12 cellular contexts compared by ENCODE assay signal in the genomic region with DNA sequence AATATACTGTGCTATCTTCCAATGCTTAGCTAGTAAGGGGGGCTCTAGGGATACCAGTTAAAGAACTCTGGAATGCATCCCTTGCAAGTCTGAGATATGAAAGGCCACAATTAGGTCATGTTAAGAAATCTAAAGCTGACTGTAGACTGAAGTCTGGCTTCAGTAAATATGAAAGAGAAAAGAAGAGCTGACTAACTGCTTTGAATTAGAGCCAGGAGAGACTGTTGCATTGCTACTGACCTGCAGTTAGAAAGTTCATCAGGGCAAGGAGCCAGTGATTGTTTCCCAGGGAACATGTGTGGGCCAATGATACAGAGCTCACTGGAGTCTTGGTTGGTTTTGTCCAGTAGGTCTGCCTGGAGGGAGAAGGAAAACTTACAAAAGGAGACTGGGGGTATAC.
DNase-seq lines count a peak whose midpoint lies in the region; ATAC-seq, FAIRE-seq and TF ChIP-seq lines count a peak whose summit lies in the region.
"Had no signal": no experiment of that assay in that cellular context is flagged by ENCODE, and none has a peak within 500 bp of the region (broad histone marks: within the 10 kb centered on the region; RNA-seq: fewer than 3 reads in every experiment).

No MANE protein-coding gene starts in this region.

- peaks cover 7% of the 10 kb centered on the region for H3K27me3 Mint-ChIP-seq in activated naive CD4-positive, alpha-beta T cell treated with anti-CD3 and anti-CD28 coated beads for 36 hours (ENCODE audit: low read depth)

- CTCF ChIA-PET in activated naive CD4-positive, alpha-beta T cell treated with anti-CD3 and anti-CD28 coated beads for 36 hours (lab: Charles Lee), result interaction anchor here (0.5 to 1.1 kb wide), 3 partner anchors 222 to 982 kb away, joined by 3 to 5 read pairs (median 3); no protein-coding TSS in a partner anchor

- peak overlapping the region; percentile 67 for H3K4me2 ChIP-seq in GM23248 (ENCODE audit: unreplicated experiment)

- in situ Hi-C loops in GM23248 (cut with MboI), result loop anchor here (10.0 kb wide), 1 partner anchor 565 kb away; a partner anchor contains a TSS

- TF ChIP-seq POLR2A in GM12891 (IDR thresholded peaks at IDR 0.05; ENCODE audit: low read depth, low read length), result no peak

- H3K4me1 ChIP-seq in GM23248 (ENCODE audit: insufficient read depth) (peaks cover 54% of the 10 kb centered on the region), small intestine (ENCODE audit: control insufficient read depth in 2 of 2, insufficient read depth in 1 of 2, low read depth in 1 of 2, low read length in 1 of 2) (no peaks in the 10 kb centered on the region)

- no peak overlapping the region; the same call in 1 of the 2 replicates for H2AFZ ChIP-seq in GM23248

- no peak overlapping the region for H3K27ac Mint-ChIP-seq in activated naive CD4-positive, alpha-beta T cell treated with anti-CD3 and anti-CD28 coated beads for 36 hours
- H3K27ac Mint-ChIP-seq: activated naive CD8-positive, alpha-beta T cell treated with anti-CD3 and anti-CD28 coated beads, Interleukin-2, amount 50 U/mL, for 24 hours had no signal

- H3K36me3 ChIP-seq in GM23248 (ENCODE audit: low read depth) (no peaks in the 10 kb centered on the region), small intestine (ENCODE audit: control insufficient read depth in 2 of 2, insufficient read depth in 2 of 2, low read length in 2 of 2) (no peaks in the 10 kb centered on the region)
- H3K36me3 ChIP-seq: gastroesophageal sphincter, stomach had no signal

- intact Hi-C loops in activated naive CD4-positive, alpha-beta T cell treated with anti-CD3 and anti-CD28 coated beads for 36 hours (cut with micrococcal nuclease), result loop anchor here (5.0 kb wide), 5 partner anchors 907 to 1272 kb away; a partner anchor contains a TSS

- H3K9me3 ChIP-seq in GM23248 (ENCODE audit: low read depth), result no peaks in the 10 kb centered on the region
- H3K9me3 ChIP-seq in small intestine (ENCODE audit: control insufficient read depth, low read depth), result no peaks in the 10 kb centered on the region

- H3F3A ChIP-seq in GM23248 (ENCODE audit: insufficient read depth), result peaks cover 54% of the 10 kb centered on the region

- H3K9me3 Mint-ChIP-seq in activated naive CD4-positive, alpha-beta T cell treated with anti-CD3 and anti-CD28 coated beads for 36 hours, result no peaks in the 10 kb centered on the region
- H3K9me3 Mint-ChIP-seq: activated naive CD8-positive, alpha-beta T cell treated with anti-CD3 and anti-CD28 coated beads, Interleukin-2, amount 50 U/mL, for 24 hours had no signal

- FAIRE-seq in small intestine (lab: Jason Lieb, UNC) (no peak), GM12891 (lab: Jason Lieb, UNC) (no peak)

- H3K27ac ChIP-seq in GM23248 (peak overlapping the region; percentile 96), small intestine (ENCODE audit: low read depth in 1 of 2, low read length in 1 of 2) (no peak overlapping the region)
- H3K27ac ChIP-seq: gastroesophageal sphincter, stomach had no signal

- no peaks in the 10 kb centered on the region for H3K9me2 ChIP-seq in GM23248 (ENCODE audit: insufficient read depth)

- no peaks in the 10 kb centered on the region for H3K36me3 Mint-ChIP-seq in activated naive CD4-positive, alpha-beta T cell treated with anti-CD3 and anti-CD28 coated beads for 36 hours (ENCODE audit: low read depth)

- no peaks in the 10 kb centered on the region for H3K79me2 ChIP-seq in GM23248 (ENCODE audit: insufficient read depth)

- H4K20me1 ChIP-seq in GM23248 (ENCODE audit: insufficient read depth), result no peaks in the 10 kb centered on the region

- DNase-seq in GM23248, result peak; percentile 96
- peak; percentile 92 for DNase-seq in fibroblast of the conjunctiva (ENCODE audit: low read depth)
- peak; percentile 1 for DNase-seq in small intestine
- no peak for DNase-seq in GM12891 (ENCODE audit: insufficient read length, low spot score)
- no peak for DNase-seq in activated naive CD4-positive, alpha-beta T cell treated with anti-CD3 and anti-CD28 coated beads for 36 hours
- no peak for DNase-seq in DMS153 treated with DMSO at 0.1 percent for 48 hours (lab: John Stamatoyannopoulos, UW; ENCODE audit: unreplicated experiment)
- DNase-seq: activated naive CD8-positive, alpha-beta T cell treated with anti-CD3 and anti-CD28 coated beads, Interleukin-2, amount 50 U/mL, for 24 hours; midbrain; NCI-H2227 treated with DMSO at 0.1 percent for 48 hours; stomach had no signal

- H3K4me3 ChIP-seq in GM23248, result no peak overlapping the region
- no peak overlapping the region for H3K4me3 ChIP-seq in small intestine (ENCODE audit: low read depth in 1 of 2, low read length in 2 of 2)
- H3K4me3 ChIP-seq: gastroesophageal sphincter, stomach had no signal

- H3K27me3 ChIP-seq in GM23248 (replicated peaks; ENCODE audit: insufficient read depth), result no peaks in the 10 kb centered on the region
- H3K27me3 ChIP-seq in small intestine (ENCODE audit: control insufficient read depth in 2 of 2, insufficient read depth in 2 of 2, low read length in 2 of 2), result no peaks in the 10 kb centered on the region
- H3K27me3 ChIP-seq: gastroesophageal sphincter had no signal

- no peaks in the 10 kb centered on the region for H3K4me1 Mint-ChIP-seq in activated naive CD4-positive, alpha-beta T cell treated with anti-CD3 and anti-CD28 coated beads for 36 hours (ENCODE audit: low read depth)
- H3K4me1 Mint-ChIP-seq: activated naive CD8-positive, alpha-beta T cell treated with anti-CD3 and anti-CD28 coated beads, Interleukin-2, amount 50 U/mL, for 24 hours had no signal

- H3K4me3 Mint-ChIP-seq in activated naive CD4-positive, alpha-beta T cell treated with anti-CD3 and anti-CD28 coated beads for 36 hours, result no peak overlapping the region
- H3K4me3 Mint-ChIP-seq: activated naive CD8-positive, alpha-beta T cell treated with anti-CD3 and anti-CD28 coated beads, Interleukin-2, amount 50 U/mL, for 24 hours had no signal

- ATAC-seq in SK-N-SH treated with all-trans-retinoic acid at 6 μM for 48 hours, result peak; percentile 39
- ATAC-seq: activated naive CD8-positive, alpha-beta T cell treated with anti-CD3 and anti-CD28 coated beads, Interleukin-2, amount 50 U/mL, for 24 hours; gastroesophageal sphincter had no signal

- H3K9ac ChIP-seq in GM23248, result peak overlapping the region; percentile 71

TF ChIP-seq in SK-N-SH treated with all-trans-retinoic acid at 6 μM for 48 hours, 23 proteins besides CTCF, POLR2A, EP300 and RAD21:
- TF ChIP-seq ARNTL (CRISPR knock-in tag; IDR thresholded peaks at IDR 0.05; ENCODE audit: borderline replicate concordance, low read depth) (no peak), ZNF70 (CRISPR knock-in tag; IDR thresholded peaks at IDR 0.05) (no peak), ISL1 (CRISPR knock-in tag; IDR thresholded peaks at IDR 0.05) (peak; percentile 64), ESRRG (CRISPR knock-in tag; IDR thresholded peaks at IDR 0.05) (no peak)
- TF ChIP-seq, protein P1, sequence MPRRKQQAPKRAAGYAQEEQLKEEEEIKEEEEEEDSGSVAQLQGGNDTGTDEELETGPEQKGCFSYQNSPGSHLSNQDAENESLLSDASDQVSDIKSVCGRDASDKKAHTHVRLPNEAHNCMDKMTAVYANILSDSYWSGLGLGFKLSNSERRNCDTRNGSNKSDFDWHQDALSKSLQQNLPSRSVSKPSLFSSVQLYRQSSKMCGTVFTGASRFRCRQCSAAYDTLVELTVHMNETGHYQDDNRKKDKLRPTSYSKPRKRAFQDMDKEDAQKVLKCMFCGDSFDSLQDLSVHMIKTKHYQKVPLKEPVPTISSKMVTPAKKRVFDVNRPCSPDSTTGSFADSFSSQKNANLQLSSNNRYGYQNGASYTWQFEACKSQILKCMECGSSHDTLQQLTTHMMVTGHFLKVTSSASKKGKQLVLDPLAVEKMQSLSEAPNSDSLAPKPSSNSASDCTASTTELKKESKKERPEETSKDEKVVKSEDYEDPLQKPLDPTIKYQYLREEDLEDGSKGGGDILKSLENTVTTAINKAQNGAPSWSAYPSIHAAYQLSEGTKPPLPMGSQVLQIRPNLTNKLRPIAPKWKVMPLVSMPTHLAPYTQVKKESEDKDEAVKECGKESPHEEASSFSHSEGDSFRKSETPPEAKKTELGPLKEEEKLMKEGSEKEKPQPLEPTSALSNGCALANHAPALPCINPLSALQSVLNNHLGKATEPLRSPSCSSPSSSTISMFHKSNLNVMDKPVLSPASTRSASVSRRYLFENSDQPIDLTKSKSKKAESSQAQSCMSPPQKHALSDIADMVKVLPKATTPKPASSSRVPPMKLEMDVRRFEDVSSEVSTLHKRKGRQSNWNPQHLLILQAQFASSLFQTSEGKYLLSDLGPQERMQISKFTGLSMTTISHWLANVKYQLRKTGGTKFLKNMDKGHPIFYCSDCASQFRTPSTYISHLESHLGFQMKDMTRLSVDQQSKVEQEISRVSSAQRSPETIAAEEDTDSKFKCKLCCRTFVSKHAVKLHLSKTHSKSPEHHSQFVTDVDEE (CRISPR knock-in tag; IDR thresholded peaks at IDR 0.05), result no peak

TF ChIP-seq in GM12891, 5 proteins besides CTCF, POLR2A, EP300 and RAD21:
- no peak for TF ChIP-seq POU2F2 (IDR thresholded peaks at IDR 0.05; ENCODE audit: low read depth, low read length)
- no peak for TF ChIP-seq POLR2AphosphoS5 (IDR thresholded peaks at IDR 0.05; ENCODE audit: low read depth, low read length)
- TF ChIP-seq TAF1 (IDR thresholded peaks at IDR 0.05; ENCODE audit: low read depth, low read length), result no peak
- TF ChIP-seq SPI1 (IDR thresholded peaks at IDR 0.05; ENCODE audit: low read depth, low read length), result no peak
- no peak for TF ChIP-seq PAX5 (IDR thresholded peaks at IDR 0.05; ENCODE audit: insufficient read depth, low read length, severe bottlenecking)

Comparison
In these comparisons a context has a peak if more than half of its experiments do, and no peak if none do; other contexts are left out.
1. DNase-seq: peak in GM23248 (single experiment), fibroblast of the conjunctiva (single experiment) and small intestine (single experiment); none in GM12891 (single experiment), activated naive CD4-positive, alpha-beta T cell treated with anti-CD3 and anti-CD28 coated beads for 36 hours (single experiment) and DMS153 treated with DMSO at 0.1 percent for 48 hours (single experiment).